17 cellular contexts compared by ENCODE assay signal in genomic region chr17:79047923-79048825, GRCh38. TPM values are rescaled to one million over a fixed set of nuclear protein-coding genes. Genes with fewer than 3 reads are reported as not detected.
A peak's percentile ranks its signal among the peaks of the same experiment; 100 is the strongest.
DNase-seq lines count a peak whose midpoint lies in the region; ATAC-seq and TF ChIP-seq lines count a peak whose summit lies in the region.
"Had no signal": no experiment of that assay in that cellular context is flagged by ENCODE, and none has a peak within 500 bp of the region (broad histone marks: within the 10 kb centered on the region; RNA-seq: fewer than 3 reads in every experiment).

No MANE protein-coding gene starts in this region.

- peaks cover 0 to 10% (median 7%) of the 10 kb centered on the region in 4 donors for H3K4me1 ChIP-seq in sigmoid colon
- H3K4me1 ChIP-seq: pancreas had no signal

- 55 to 86% methylated on average over 41 of the region's 41 CpGs for WGBS in sigmoid colon, 2 donors

- intact Hi-C loops in natural killer cell (cut with micrococcal nuclease) (loop anchor here (5.0 kb wide), 1 partner anchor 659 kb away; no protein-coding TSS in a partner anchor), left ventricle myocardium superior (cut with micrococcal nuclease) (no loop called here), sigmoid colon (cut with DNase I) (no loop called here), MCF 10A (cut with micrococcal nuclease) (no loop called here)

- no peak overlapping the region for H3K4me3 ChIP-seq in sigmoid colon
- H3K4me3 ChIP-seq: pancreas, testis had no signal

- peaks cover 9 to 11% of the 10 kb centered on the region in 2 donors for H3K27me3 Mint-ChIP-seq in natural killer cell treated with Interleukin-12 subunit alpha and Interleukin-12 subunit beta and Interleukin-15 and Interleukin-18, amount 100 ng/mL, for 72 hours
- peaks cover 11 to 21% of the 10 kb centered on the region in 2 donors for H3K27me3 Mint-ChIP-seq in natural killer cell (ENCODE audit: low read depth in 2 of 2)
- peaks cover 30% of the 10 kb centered on the region for H3K27me3 Mint-ChIP-seq in MCF 10A (ENCODE audit: insufficient read depth, unreplicated experiment)

- no peak for TF ChIP-seq EP300 in sigmoid colon (IDR thresholded peaks at IDR 0.05)

- no peak overlapping the region for H3K27ac Mint-ChIP-seq in natural killer cell treated with Interleukin-12 subunit alpha and Interleukin-12 subunit beta and Interleukin-15 and Interleukin-18, amount 100 ng/mL, for 72 hours
- H3K27ac Mint-ChIP-seq in natural killer cell (no peak overlapping the region), MCF 10A (ENCODE audit: low read depth, unreplicated experiment) (no peak overlapping the region)
- H3K27ac Mint-ChIP-seq: CD8-positive, alpha-beta T cell had no signal

- no peak overlapping the region for H3K4me3 Mint-ChIP-seq in natural killer cell treated with Interleukin-12 subunit alpha and Interleukin-12 subunit beta and Interleukin-15 and Interleukin-18, amount 100 ng/mL, for 72 hours
- H3K4me3 Mint-ChIP-seq in natural killer cell (no peak overlapping the region), MCF 10A (ENCODE audit: unreplicated experiment) (no peak overlapping the region)
- H3K4me3 Mint-ChIP-seq: CD8-positive, alpha-beta T cell had no signal

- no peaks in the 10 kb centered on the region for H3K9me3 ChIP-seq in sigmoid colon
- H3K9me3 ChIP-seq: pancreas, testis had no signal

- TF ChIP-seq POLR2A in sigmoid colon (IDR thresholded peaks at IDR 0.05): no peak

- CTCF ChIA-PET in MCF 10A (lab: Yijun Ruan, JAX): interaction anchor here (0.6 to 7.2 kb wide), 4 partner anchors 12 to 344 kb away, joined by 3 to 73 read pairs (median 4); partner anchors contain the start of gene CANT1

- peak; percentile 28 for DNase-seq in natural killer cell treated with Interleukin-12 subunit alpha and Interleukin-12 subunit beta and Interleukin-15 and Interleukin-18, amount 100 ng/mL, for 72 hours (ENCODE audit: low spot score)
- DNase-seq in natural killer cell (no peak), left ventricle myocardium superior (peak; percentile 58), sigmoid colon (peak; percentile 61), cerebellar nuclear complex (lab: John Stamatoyannopoulos, UW) (no peak), COR-L47 (lab: John Stamatoyannopoulos, UW) (no peak), MCF 10A (ENCODE audit: unreplicated experiment) (no peak)
- DNase-seq: activated CD4-positive, alpha-beta T cell treated with anti-CD3 and anti-CD28 coated beads, Interleukin-2, amount 50 U/mL, for 4 hours; activated naive CD4-positive, alpha-beta T cell treated with Interleukin-2 at 50 U/mL for 16 hours; anterior cingulate cortex; CD8-positive, alpha-beta T cell; IMR-90; SW 1271; testis had no signal

- BruUV-seq in MCF 10A (replicated peaks; lab: Mats Ljungman, UMichigan): no TSS peak

- H3K27me3 ChIP-seq in sigmoid colon: no peaks in the 10 kb centered on the region
- H3K27me3 ChIP-seq: pancreas, testis had no signal

- H3K36me3 Mint-ChIP-seq in natural killer cell treated with Interleukin-12 subunit alpha and Interleukin-12 subunit beta and Interleukin-15 and Interleukin-18, amount 100 ng/mL, for 72 hours: no peaks in the 10 kb centered on the region
- no peaks in the 10 kb centered on the region for H3K36me3 Mint-ChIP-seq in natural killer cell
- H3K36me3 Mint-ChIP-seq in MCF 10A (ENCODE audit: insufficient read depth, unreplicated experiment): no peaks in the 10 kb centered on the region
- H3K36me3 Mint-ChIP-seq: CD8-positive, alpha-beta T cell had no signal

- peaks cover 0 to 21% (median 2%) of the 10 kb centered on the region in 4 donors for H3K36me3 ChIP-seq in sigmoid colon
- H3K36me3 ChIP-seq: pancreas had no signal

- TF ChIP-seq CTCF in natural killer cell (IDR thresholded peaks at IDR 0.05) (no peak), sigmoid colon (IDR thresholded peaks at IDR 0.05) (no peak), MCF 10A (IDR thresholded peaks at IDR 0.05; ENCODE audit: unreplicated experiment) (no peak)

- POLR2A ChIA-PET in MCF 10A (lab: Yijun Ruan, JAX): no interaction called here

- H3K9me3 Mint-ChIP-seq in natural killer cell treated with Interleukin-12 subunit alpha and Interleukin-12 subunit beta and Interleukin-15 and Interleukin-18, amount 100 ng/mL, for 72 hours: no peaks in the 10 kb centered on the region
- H3K9me3 Mint-ChIP-seq in natural killer cell (no peaks in the 10 kb centered on the region), MCF 10A (ENCODE audit: unreplicated experiment) (no peaks in the 10 kb centered on the region)
- H3K9me3 Mint-ChIP-seq: CD8-positive, alpha-beta T cell had no signal

- ATAC-seq in natural killer cell treated with Interleukin-12 subunit alpha and Interleukin-12 subunit beta and Interleukin-15 and Interleukin-18, amount 100 ng/mL, for 72 hours: no peak
- ATAC-seq in natural killer cell: no peak
- ATAC-seq in left ventricle myocardium superior: no peak
- ATAC-seq in GM21367 (IDR thresholded peaks at IDR 0.05; ENCODE audit: unreplicated experiment): no peak
- ATAC-seq: CD8-positive, alpha-beta T cell; left lobe of liver; pancreas had no signal

- peak overlapping the region in 1 of 4 donors; percentile 43 for H3K27ac ChIP-seq in sigmoid colon
- H3K27ac ChIP-seq: pancreas had no signal

- H3K4me1 Mint-ChIP-seq in natural killer cell treated with Interleukin-12 subunit alpha and Interleukin-12 subunit beta and Interleukin-15 and Interleukin-18, amount 100 ng/mL, for 72 hours (ENCODE audit: low read depth in 2 of 2): peaks cover 3% of the 10 kb centered on the region in 2 donors
- H3K4me1 Mint-ChIP-seq in natural killer cell (peaks cover 0 to 7% of the 10 kb centered on the region in 2 donors), MCF 10A (ENCODE audit: insufficient read depth, unreplicated experiment) (peaks cover 17% of the 10 kb centered on the region)

RNA-seq across cellular contexts. Expression of gene C1QTNF1, which starts 24.2 kb away (rescaled TPM):
- not detected for total RNA-seq in natural killer cell treated with Interleukin-12 subunit alpha and Interleukin-12 subunit beta and Interleukin-15 and Interleukin-18, amount 100 ng/mL, for 72 hours
- under 1 TPM in 2 of 3 donors, not detected in 1; 0.20 to 0.28 TPM for total RNA-seq in natural killer cell
- 247 TPM for total RNA-seq in left ventricle myocardium superior
- total RNA-seq in sigmoid colon: 10 to 100 TPM; 14.8 to 31.4 (median 26.2) TPM
- 10 to 100 TPM in 1 of 3 donors, 1 to 10 TPM in 2; 1.4 to 34.6 (median 4.8) TPM for polyA plus RNA-seq in sigmoid colon
- 3.0 and 3.3 TPM in 2 replicates for total RNA-seq in MCF 10A (2022)

RNA-seq across cellular contexts. Expression of gene ENGASE, which starts 26.4 kb away (rescaled TPM):
- 10 to 100 TPM; 37.2 to 54.2 TPM for total RNA-seq in natural killer cell treated with Interleukin-12 subunit alpha and Interleukin-12 subunit beta and Interleukin-15 and Interleukin-18, amount 100 ng/mL, for 72 hours
- 10 to 100 TPM; 56.0 to 86.4 (median 56.9) TPM for total RNA-seq in natural killer cell
- 32.8 TPM for total RNA-seq in left ventricle myocardium superior
- total RNA-seq in sigmoid colon: 10 to 100 TPM; 14.3 to 26.3 (median 14.4) TPM
- polyA plus RNA-seq in sigmoid colon: 10 to 100 TPM in 2 of 3 donors, 1 to 10 TPM in 1; 7.2 to 55.9 (median 10.6) TPM
- 34.5 and 40.3 TPM in 2 replicates for total RNA-seq in MCF 10A (2022)

RNA-seq across cellular contexts. Expression of gene CANT1, which starts 38.6 kb away (rescaled TPM):
- total RNA-seq in natural killer cell treated with Interleukin-12 subunit alpha and Interleukin-12 subunit beta and Interleukin-15 and Interleukin-18, amount 100 ng/mL, for 72 hours: 10 to 100 TPM; 65.7 to 72.3 TPM
- total RNA-seq in natural killer cell (10 to 100 TPM; 40.0 to 58.8 (median 53.4) TPM), left ventricle myocardium superior (28.2 TPM), sigmoid colon (10 to 100 TPM; 11.1 to 19.1 (median 13.4) TPM), MCF 10A (2022) (62.5 and 65.1 TPM in 2 replicates)
- 100 to 1,000 TPM in 1 of 3 donors, 10 to 100 TPM in 2; 51.1 to 132 (median 60.3) TPM for polyA plus RNA-seq in sigmoid colon

Comparison
In these comparisons a context has a peak if more than half of its experiments do, and no peak if none do; other contexts are left out.
1. DNase-seq: peak in natural killer cell treated with Interleukin-12 subunit alpha and Interleukin-12 subunit beta and Interleukin-15 and Interleukin-18, amount 100 ng/mL, for 72 hours (single experiment), left ventricle myocardium superior (single experiment) and sigmoid colon (single experiment); none in natural killer cell (single experiment), cerebellar nuclear complex (0 of 2), COR-L47 (single experiment) and MCF 10A (single experiment).